ENCODE assay signal across 8 cellular contexts in genomic region chr9:35756743-35757526, GRCh38. TPM values are rescaled to one million over a fixed set of nuclear protein-coding genes. Genes with fewer than 3 reads are reported as not detected.
DNase-seq lines count a peak whose midpoint lies in the region; ATAC-seq, FAIRE-seq and TF ChIP-seq lines count a peak whose summit lies in the region.

No MANE protein-coding gene starts in this region.

- peak overlapping the region; percentile 88 for H3K27ac ChIP-seq in HUES64 (ENCODE audit: low read depth, low read length)
- peak overlapping the region; percentile 98 for H3K27ac ChIP-seq in GM12878 (ENCODE audit: control insufficient read depth, insufficient read depth)
- H3K27ac ChIP-seq in iPS-18a (ENCODE audit: low read length) = peak overlapping the region; percentile 44

- no peaks in the 10 kb centered on the region for H4K20me1 ChIP-seq in GM12878 (ENCODE audit: control insufficient read depth, insufficient read depth)

- SMC1A ChIA-PET in GM12878 (lab: Charles Lee; ENCODE audit: uncharacterized antibody, unreplicated experiment) = interaction anchor here (0.7 to 3.4 kb wide), 13 partner anchors 11 to 125 kb away, joined by 3 to 12 read pairs (median 3); partner anchors contain the start of genes ARHGEF39, CCDC107, CREB3 and RMRP

- ATAC-seq in GM19467 (IDR thresholded peaks at IDR 0.05; ENCODE audit: unreplicated experiment) (peak; percentile 45), GM12878 (peak; percentile 86)

- peaks cover 33% of the 10 kb centered on the region for H3K79me2 ChIP-seq in GM12878 (ENCODE audit: control insufficient read depth, insufficient read depth, low read length)

- H3K4me3 ChIP-seq in HUES64 (ENCODE audit: low read length) (peak overlapping the region; percentile 81), GM12878 (peak overlapping the region; percentile 87), iPS-18a (ENCODE audit: low read length) (peak overlapping the region; percentile 76), skeletal muscle cell (ENCODE audit: low read depth, low read length) (peak overlapping the region; percentile 36)

- 1% methylated on average over 53 of the region's 53 CpGs for WGBS in HUES64
- WGBS in GM12878 (ENCODE audit: insufficient coverage, insufficient replicate concordance, low lambda C conversion rate, missing lambda C conversion rate) = 2% methylated on average over 45 of the region's 53 CpGs

- in situ Hi-C loops in Caki2 (cut with HindIII; ENCODE audit: low pct_unique_long_range_greater_than_20kb, low sequenced_read_pairs) (no loop called here), GM12878 (cut with MboI) (no loop called here)

- RAD21 ChIA-PET in GM12878 (lab: Charles Lee; ENCODE audit: unreplicated experiment) = interaction anchor here (0.9 to 1.6 kb wide), 9 partner anchors 8 to 109 kb away, joined by 3 to 9 read pairs (median 4); partner anchors contain the start of genes ARHGEF39, CCDC107, CREB3 and GBA2

- peak overlapping the region; percentile 90 for H3K4me2 ChIP-seq in GM12878 (ENCODE audit: control insufficient read depth, insufficient read depth)

- no peak; the same call in 1 of the 2 replicates for TF ChIP-seq RAD21 in GM12878 (IDR thresholded peaks at IDR 0.05; ENCODE audit: insufficient read depth, low read depth, low read length)

- no peak for FAIRE-seq in GM12878 (lab: Jason Lieb, UNC)

- H3K4me1 ChIP-seq in HUES64 (ENCODE audit: insufficient read depth, low read length) (peaks cover 11% of the 10 kb centered on the region; the same call in 1 of the 2 replicates), GM12878 (ENCODE audit: control insufficient read depth, insufficient read depth, low read length) (peaks cover 22% of the 10 kb centered on the region), iPS-18a (ENCODE audit: control insufficient read depth, low read depth, low read length) (peaks cover 6% of the 10 kb centered on the region)

- no peaks in the 10 kb centered on the region for H3K9me3 ChIP-seq in HUES64 (ENCODE audit: insufficient read depth, low read depth, low read length)
- no peaks in the 10 kb centered on the region for H3K9me3 ChIP-seq in GM12878 (replicated peaks; ENCODE audit: control insufficient read depth, insufficient read depth, low read length)
- H3K9me3 ChIP-seq in iPS-18a (ENCODE audit: control insufficient read depth, low read depth, low read length) = no peaks in the 10 kb centered on the region

- DNase-seq in Caki2 (ENCODE audit: low read depth) = peak; percentile 50
- DNase-seq in SK-N-DZ (ENCODE audit: low spot score) = peak; percentile 78
- DNase-seq in GM12878 (ENCODE audit: low read depth, low spot score) = no peak
- DNase-seq in skeletal muscle cell (ENCODE audit: low read depth) = no peak
- DNase-seq in HEK293T (ENCODE audit: extremely low spot score) = no peak

- CTCF ChIA-PET in GM12878 (lab: Yijun Ruan, JAX) (interaction anchor here (0.6 to 2.0 kb wide), 30 partner anchors 10 to 706 kb away, joined by 3 to 27 read pairs (median 6); partner anchors contain the start of genes CCDC107, HINT2, RMRP and SPAG8), HEK293T (lab: Yijun Ruan, JAX) (interaction anchor here (0.7 to 1.4 kb wide), 3 partner anchors 19 to 61 kb away, joined by 3 to 5 read pairs (median 4); partner anchors contain the start of genes CREB3 and TLN1)

- no peak; a peak in 1 of 4 replicates for TF ChIP-seq EP300 in GM12878 (IDR thresholded peaks at IDR 0.05; ENCODE audit: borderline replicate concordance in 1 of 2, control insufficient read depth in 1 of 2, low read depth in 2 of 2, low read length in 2 of 2)

- POLR2A ChIA-PET in GM12878 (lab: Charles Lee) = interaction anchor here (0.7 to 1.5 kb wide), 10 partner anchors 8 to 99 kb away, joined by 3 to 7 read pairs (median 4); partner anchors contain the start of genes CCDC107, HINT2, RMRP and TLN1
- POLR2A ChIA-PET in HEK293T (lab: Yijun Ruan, JAX) = interaction anchor here (1.0 to 1.4 kb wide), 3 partner anchors 11 to 25 kb away, joined by 3 to 4 read pairs (median 3); partner anchors contain the start of genes CREB3 and TLN1

- TF ChIP-seq POLR2A in GM12878 (IDR thresholded peaks at IDR 0.05; ENCODE audit: low read depth, low read length) = peak; percentile 73

- H2AFZ ChIP-seq in GM12878 (ENCODE audit: control insufficient read depth, low read depth, low read length) = peak overlapping the region; percentile 90

- TF ChIP-seq CTCF in GM12878 (IDR thresholded peaks at IDR 0.05 in 2 of 3, conservative IDR thresholded peaks at IDR 0.05 in 1 of 3; ENCODE audit: control insufficient read depth in 2 of 3, extremely low read depth in 1 of 3, insufficient read depth in 1 of 3, low read depth in 3 of 3, low read length in 3 of 3) = no peak

- intact Hi-C loops in GM12878 (cut with micrococcal nuclease; ENCODE audit: unreplicated experiment) = loop anchor here (2.0 kb wide), 1 partner anchor 24 kb away; the partner anchor contains the start of genes CREB3 and TLN1

- no TSS peak for BruUV-seq in GM12878 (replicated peaks; lab: Mats Ljungman, UMichigan)

- H3K36me3 ChIP-seq in HUES64 (ENCODE audit: insufficient read depth, low read length) (peaks cover 22% of the 10 kb centered on the region), GM12878 (ENCODE audit: control insufficient read depth in 2 of 2, insufficient read depth in 2 of 2, low read length in 1 of 2) (peaks cover 1 to 13% of the 10 kb centered on the region in 2 experiments), iPS-18a (ENCODE audit: control insufficient read depth, low read depth, low read length) (peaks cover 19% of the 10 kb centered on the region)

- H3K9ac ChIP-seq in HUES64 (ENCODE audit: low read depth, low read length) (peak overlapping the region; percentile 91), GM12878 (ENCODE audit: control insufficient read depth, insufficient read depth, low read length) (peak overlapping the region; percentile 97), iPS-18a (ENCODE audit: low read length) (peak overlapping the region; percentile 77)

- no peaks in the 10 kb centered on the region for H3K27me3 ChIP-seq in HUES64 (ENCODE audit: insufficient read depth, low read length)
- H3K27me3 ChIP-seq in GM12878 (replicated peaks in 1 of 2; ENCODE audit: control insufficient read depth in 2 of 2, insufficient read depth in 2 of 2, low read length in 1 of 2) = no peaks in the 10 kb centered on the region
- no peaks in the 10 kb centered on the region for H3K27me3 ChIP-seq in iPS-18a (ENCODE audit: control insufficient read depth, insufficient read depth, low read length)

RNA-seq across cellular contexts. Expression of gene MSMP, which starts 2.9 kb away (rescaled TPM):
- not detected in 2 replicates for total RNA-seq in Caki2 (2014; rRNA removed; shearing (Covaris generic); ENCODE audit: low replicate concordance)
- polyA plus RNA-seq in HUES64 (2013, experiment 1 of 2) = not detected
- polyA plus RNA-seq in HUES64 (2013, experiment 2 of 2) = not detected
- polyA plus RNA-seq in SK-N-DZ (2014; cell fraction: cytosol; rRNA removed) = not detected in 2 replicates
- polyA plus RNA-seq in SK-N-DZ (2014; cell fraction: nucleus; rRNA removed) = not detected in 2 replicates
- total RNA-seq in GM12878 (2013; cell fraction: nucleolus; rRNA removed) = not detected in 2 replicates
- total RNA-seq in GM12878 (2014; rRNA removed) (not detected in 2 replicates), GM12878 (2014; rRNA removed; fragmentation: Illumina TruSeq; extraction: Trizol) (not detected in 2 replicates), GM12878 (2021) (1.1 and 2.4 TPM in 2 replicates)
- polyA plus RNA-seq in GM12878 (2011; ENCODE audit: low read depth) = not detected
- polyA plus RNA-seq in GM12878 (2011; rRNA removed) (not detected in 2 replicates), GM12878 (2014; fragmentation: Illumina TruSeq; extraction: Trizol) (0.47 TPM in 1 of 2 replicates, not detected in the other), GM12878 (2014; fragmentation: Nextera tagmentation; extraction: Ambion mirVana) (under 1 TPM; 0.33 to 0.90 TPM), GM12878 (2014; rRNA removed) (not detected in 2 replicates), GM12878 (2016; fragmentation: Nextera tagmentation; extraction: Ambion mirVana) (1 to 10 TPM in 1 of 2 experiments, under 1 TPM in 1; 0.82 to 1.5 TPM)
- 0.51 TPM in 1 of 2 replicates, not detected in the other for polyA plus RNA-seq in GM12878 (2011; cell fraction: cytosol; rRNA removed)
- polyA plus RNA-seq in GM12878 (2011; cell fraction: nucleus; rRNA removed) = 0.43 TPM in 1 of 2 replicates, not detected in the other
- polyA plus RNA-seq in GM12878 (2012) = not detected in 2 replicates
- polyA minus RNA-seq in GM12878 (2011; rRNA and poly(A)+ RNA removed) = 0.77 TPM in 1 of 2 replicates, not detected in the other
- not detected in 2 replicates for polyA minus RNA-seq in GM12878 (2011; cell fraction: cytosol; rRNA and poly(A)+ RNA removed)
- not detected in 2 replicates for polyA minus RNA-seq in GM12878 (2011; cell fraction: nucleus; rRNA and poly(A)+ RNA removed)

RNA-seq across cellular contexts. Expression of gene RGP1, which starts 7.8 kb away (rescaled TPM):
- total RNA-seq in Caki2 (2014; rRNA removed; shearing (Covaris generic); ENCODE audit: low replicate concordance) = 5.7 and 7.4 TPM in 2 replicates
- polyA plus RNA-seq in HUES64 (2013, experiment 1 of 2) = 10.1 TPM
- 12.2 TPM for polyA plus RNA-seq in HUES64 (2013, experiment 2 of 2)
- polyA plus RNA-seq in SK-N-DZ (2014; cell fraction: cytosol; rRNA removed) = 11.0 and 12.5 TPM in 2 replicates
- polyA plus RNA-seq in SK-N-DZ (2014; cell fraction: nucleus; rRNA removed) = 14.0 and 18.3 TPM in 2 replicates
- total RNA-seq in GM12878 (2013; cell fraction: nucleolus; rRNA removed) = 27.0 and 30.8 TPM in 2 replicates
- 7.6 and 8.3 TPM in 2 replicates for total RNA-seq in GM12878 (2014; rRNA removed)
- 7.1 and 7.3 TPM in 2 replicates for total RNA-seq in GM12878 (2014; rRNA removed; fragmentation: Illumina TruSeq; extraction: Trizol)
- total RNA-seq in GM12878 (2021) = 13.7 and 14.9 TPM in 2 replicates
- polyA plus RNA-seq in GM12878 (2011; ENCODE audit: low read depth) = 4.9 TPM
- polyA plus RNA-seq in GM12878 (2011; rRNA removed) = 11.5 and 13.7 TPM in 2 replicates
- polyA plus RNA-seq in GM12878 (2011; cell fraction: cytosol; rRNA removed) = 10.3 and 11.3 TPM in 2 replicates
- polyA plus RNA-seq in GM12878 (2011; cell fraction: nucleus; rRNA removed) = 27.3 and 28.4 TPM in 2 replicates
- 7.4 and 7.7 TPM in 2 replicates for polyA plus RNA-seq in GM12878 (2012)
- 8.0 and 8.8 TPM in 2 replicates for polyA plus RNA-seq in GM12878 (2014; fragmentation: Illumina TruSeq; extraction: Trizol)
- under 1 TPM; 0.44 to 0.89 TPM for polyA plus RNA-seq in GM12878 (2014; fragmentation: Nextera tagmentation; extraction: Ambion mirVana)
- 8.2 and 8.4 TPM in 2 replicates for polyA plus RNA-seq in GM12878 (2014; rRNA removed)
- 1 to 10 TPM; 3.4 to 3.6 TPM for polyA plus RNA-seq in GM12878 (2016; fragmentation: Nextera tagmentation; extraction: Ambion mirVana)
- polyA minus RNA-seq in GM12878 (2011; rRNA and poly(A)+ RNA removed) = 16.1 and 21.4 TPM in 2 replicates
- polyA minus RNA-seq in GM12878 (2011; cell fraction: cytosol; rRNA and poly(A)+ RNA removed) = 5.6 and 6.5 TPM in 2 replicates
- 14.9 and 22.0 TPM in 2 replicates for polyA minus RNA-seq in GM12878 (2011; cell fraction: nucleus; rRNA and poly(A)+ RNA removed)

RNA-seq across cellular contexts. Expression of gene GBA2, which starts 7.9 kb away (rescaled TPM):
- total RNA-seq in Caki2 (2014; rRNA removed; shearing (Covaris generic); ENCODE audit: low replicate concordance) = 17.7 and 24.7 TPM in 2 replicates
- polyA plus RNA-seq in HUES64 (2013, experiment 1 of 2) = 55.4 TPM
- polyA plus RNA-seq in HUES64 (2013, experiment 2 of 2) = 58.4 TPM
- 53.5 and 62.8 TPM in 2 replicates for polyA plus RNA-seq in SK-N-DZ (2014; cell fraction: cytosol; rRNA removed)
- 357 and 473 TPM in 2 replicates for polyA plus RNA-seq in SK-N-DZ (2014; cell fraction: nucleus; rRNA removed)
- 106 and 126 TPM in 2 replicates for total RNA-seq in GM12878 (2013; cell fraction: nucleolus; rRNA removed)
- total RNA-seq in GM12878 (2014; rRNA removed) = 24.2 and 25.3 TPM in 2 replicates
- 18.6 and 23.4 TPM in 2 replicates for total RNA-seq in GM12878 (2014; rRNA removed; fragmentation: Illumina TruSeq; extraction: Trizol)
- total RNA-seq in GM12878 (2021) = 35.8 and 40.8 TPM in 2 replicates
- 22.2 TPM for polyA plus RNA-seq in GM12878 (2011; ENCODE audit: low read depth)
- polyA plus RNA-seq in GM12878 (2011; rRNA removed) = 35.1 and 44.0 TPM in 2 replicates
- 41.4 and 54.0 TPM in 2 replicates for polyA plus RNA-seq in GM12878 (2011; cell fraction: cytosol; rRNA removed)
- 261 and 281 TPM in 2 replicates for polyA plus RNA-seq in GM12878 (2011; cell fraction: nucleus; rRNA removed)
- 29.4 and 33.7 TPM in 2 replicates for polyA plus RNA-seq in GM12878 (2012)
- 33.0 and 36.1 TPM in 2 replicates for polyA plus RNA-seq in GM12878 (2014; fragmentation: Illumina TruSeq; extraction: Trizol)
- 10 to 100 TPM; 15.3 TPM for polyA plus RNA-seq in GM12878 (2014; fragmentation: Nextera tagmentation; extraction: Ambion mirVana)
- 45.1 and 48.8 TPM in 2 replicates for polyA plus RNA-seq in GM12878 (2014; rRNA removed)
- polyA plus RNA-seq in GM12878 (2016; fragmentation: Nextera tagmentation; extraction: Ambion mirVana) = 10 to 100 TPM; 27.4 to 30.8 TPM
- 45.0 and 53.6 TPM in 2 replicates for polyA minus RNA-seq in GM12878 (2011; rRNA and poly(A)+ RNA removed)
- polyA minus RNA-seq in GM12878 (2011; cell fraction: cytosol; rRNA and poly(A)+ RNA removed) = 10.7 and 13.1 TPM in 2 replicates
- polyA minus RNA-seq in GM12878 (2011; cell fraction: nucleus; rRNA and poly(A)+ RNA removed) = 48.5 and 85.3 TPM in 2 replicates

RNA-seq across cellular contexts. Expression of gene CREB3, which starts 24.5 kb away (rescaled TPM):
- 53.3 and 55.1 TPM in 2 replicates for total RNA-seq in Caki2 (2014; rRNA removed; shearing (Covaris generic); ENCODE audit: low replicate concordance)
- polyA plus RNA-seq in HUES64 (2013, experiment 1 of 2) = 22.6 TPM
- polyA plus RNA-seq in HUES64 (2013, experiment 2 of 2) = 20.9 TPM
- polyA plus RNA-seq in SK-N-DZ (2014; cell fraction: cytosol; rRNA removed) = 45.0 and 48.4 TPM in 2 replicates
- 28.7 and 30.2 TPM in 2 replicates for polyA plus RNA-seq in SK-N-DZ (2014; cell fraction: nucleus; rRNA removed)
- total RNA-seq in GM12878 (2013; cell fraction: nucleolus; rRNA removed) = 16.9 and 18.1 TPM in 2 replicates
- 21.6 and 23.4 TPM in 2 replicates for total RNA-seq in GM12878 (2014; rRNA removed)
- 18.1 and 18.3 TPM in 2 replicates for total RNA-seq in GM12878 (2014; rRNA removed; fragmentation: Illumina TruSeq; extraction: Trizol)
- 21.4 and 22.9 TPM in 2 replicates for total RNA-seq in GM12878 (2021)
- polyA plus RNA-seq in GM12878 (2011; ENCODE audit: low read depth) = 19.5 TPM
- polyA plus RNA-seq in GM12878 (2011; rRNA removed) = 12.0 and 16.3 TPM in 2 replicates
- polyA plus RNA-seq in GM12878 (2011; cell fraction: cytosol; rRNA removed) = 22.6 and 25.1 TPM in 2 replicates
- 15.5 and 19.2 TPM in 2 replicates for polyA plus RNA-seq in GM12878 (2011; cell fraction: nucleus; rRNA removed)
- polyA plus RNA-seq in GM12878 (2012) = 32.3 and 35.4 TPM in 2 replicates
- 17.8 and 20.1 TPM in 2 replicates for polyA plus RNA-seq in GM12878 (2014; fragmentation: Illumina TruSeq; extraction: Trizol)
- 10 to 100 TPM in 1 of 2 experiments, 1 to 10 TPM in 1; 9.8 to 14.1 TPM for polyA plus RNA-seq in GM12878 (2014; fragmentation: Nextera tagmentation; extraction: Ambion mirVana)
- polyA plus RNA-seq in GM12878 (2014; rRNA removed) = 19.5 and 20.6 TPM in 2 replicates
- 10 to 100 TPM; 33.2 to 38.9 TPM for polyA plus RNA-seq in GM12878 (2016; fragmentation: Nextera tagmentation; extraction: Ambion mirVana)
- polyA minus RNA-seq in GM12878 (2011; rRNA and poly(A)+ RNA removed) = 6.6 and 10.3 TPM in 2 replicates
- 4.9 and 5.5 TPM in 2 replicates for polyA minus RNA-seq in GM12878 (2011; cell fraction: cytosol; rRNA and poly(A)+ RNA removed)
- 6.8 and 9.7 TPM in 2 replicates for polyA minus RNA-seq in GM12878 (2011; cell fraction: nucleus; rRNA and poly(A)+ RNA removed)

RNA-seq across cellular contexts. Expression of gene TLN1, which starts 24.9 kb away (rescaled TPM):
- 106 and 122 TPM in 2 replicates for total RNA-seq in Caki2 (2014; rRNA removed; shearing (Covaris generic); ENCODE audit: low replicate concordance)
- polyA plus RNA-seq in HUES64 (2013, experiment 1 of 2) = 38.5 TPM
- 48.8 TPM for polyA plus RNA-seq in HUES64 (2013, experiment 2 of 2)
- 43.1 and 44.7 TPM in 2 replicates for polyA plus RNA-seq in SK-N-DZ (2014; cell fraction: cytosol; rRNA removed)
- polyA plus RNA-seq in SK-N-DZ (2014; cell fraction: nucleus; rRNA removed) = 48.0 and 63.3 TPM in 2 replicates
- 153 and 188 TPM in 2 replicates for total RNA-seq in GM12878 (2013; cell fraction: nucleolus; rRNA removed)
- total RNA-seq in GM12878 (2014; rRNA removed) = 119 and 143 TPM in 2 replicates
- 49.5 and 61.0 TPM in 2 replicates for total RNA-seq in GM12878 (2014; rRNA removed; fragmentation: Illumina TruSeq; extraction: Trizol)
- total RNA-seq in GM12878 (2021) = 305 and 308 TPM in 2 replicates
- 68.0 TPM for polyA plus RNA-seq in GM12878 (2011; ENCODE audit: low read depth)
- 30.2 and 69.8 TPM in 2 replicates for polyA plus RNA-seq in GM12878 (2011; rRNA removed)
- 79.3 and 90.4 TPM in 2 replicates for polyA plus RNA-seq in GM12878 (2011; cell fraction: cytosol; rRNA removed)
- polyA plus RNA-seq in GM12878 (2011; cell fraction: nucleus; rRNA removed) = 131 and 170 TPM in 2 replicates
- 118 and 152 TPM in 2 replicates for polyA plus RNA-seq in GM12878 (2012)
- 57.6 and 73.4 TPM in 2 replicates for polyA plus RNA-seq in GM12878 (2014; fragmentation: Illumina TruSeq; extraction: Trizol)
- polyA plus RNA-seq in GM12878 (2014; fragmentation: Nextera tagmentation; extraction: Ambion mirVana) = 10 to 100 TPM; 11.6 to 13.2 TPM
- 70.3 and 109 TPM in 2 replicates for polyA plus RNA-seq in GM12878 (2014; rRNA removed)
- 10 to 100 TPM; 92.2 to 96.1 TPM for polyA plus RNA-seq in GM12878 (2016; fragmentation: Nextera tagmentation; extraction: Ambion mirVana)
- 205 and 277 TPM in 2 replicates for polyA minus RNA-seq in GM12878 (2011; rRNA and poly(A)+ RNA removed)
- polyA minus RNA-seq in GM12878 (2011; cell fraction: cytosol; rRNA and poly(A)+ RNA removed) = 200 and 250 TPM in 2 replicates
- 49.8 and 109 TPM in 2 replicates for polyA minus RNA-seq in GM12878 (2011; cell fraction: nucleus; rRNA and poly(A)+ RNA removed)

Comparison
In these comparisons a context has a peak if more than half of its experiments do, and no peak if none do; other contexts are left out.
1. DNase-seq: peak in Caki2 (single experiment) and SK-N-DZ (single experiment); none in GM12878 (single experiment), skeletal muscle cell (single experiment) and HEK293T (single experiment).
2. H3K27ac ChIP-seq: peak in every context shown above with its lines; median percentile 98 in GM12878; 88 in HUES64; 44 in iPS-18a.
3. H3K4me3 ChIP-seq: peak in every context shown above with its lines; median percentile 87 in GM12878; 81 in HUES64; 76 in iPS-18a; 36 in skeletal muscle cell.
4. Peak in every context shown above with its lines, with median percentiles within 50 percentile points of each other: H3K9ac ChIP-seq.